Comparison of ENCODE assay signal across 26 cellular contexts in the genomic region with DNA sequence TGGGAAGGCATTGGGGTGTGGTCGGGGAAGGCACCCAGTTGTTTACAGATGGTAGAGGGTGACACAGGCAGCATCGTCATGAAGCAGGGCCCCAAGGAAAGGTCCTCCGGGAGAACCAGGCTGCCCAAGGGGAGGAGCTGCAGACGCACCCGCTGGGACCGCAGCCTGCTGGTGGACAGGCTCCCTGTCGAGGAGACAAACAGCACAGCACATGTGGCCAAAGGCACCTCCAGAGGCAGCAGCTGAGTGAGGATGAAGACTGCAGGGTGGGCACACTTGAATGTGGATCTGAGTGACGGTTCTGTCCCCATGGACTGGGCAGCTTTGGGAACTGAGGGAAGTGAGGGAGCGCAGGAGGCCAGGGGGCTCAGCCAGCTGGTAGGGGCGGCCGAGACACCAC. TPM values are rescaled to one million over a fixed set of nuclear protein-coding genes. Genes with fewer than 3 reads are reported as not detected.
DNase-seq lines count a peak whose midpoint lies in the region; ATAC-seq, FAIRE-seq and TF ChIP-seq lines count a peak whose summit lies in the region.
"Had no signal": no experiment of that assay in that cellular context is flagged by ENCODE, and none has a peak within 500 bp of the region (broad histone marks: within the 10 kb centered on the region; RNA-seq: fewer than 3 reads in every experiment).

No MANE protein-coding gene starts in this region.

- TF ChIP-seq CTCF in RWPE1 (conservative IDR thresholded peaks at IDR 0.05; ENCODE audit: low read depth) (no peak), endothelial cell of umbilical vein (IDR thresholded peaks at IDR 0.05; ENCODE audit: extremely low read depth in 1 of 2, insufficient read depth in 1 of 2, low read depth in 1 of 2, low read length in 2 of 2) (no peak)

- POLR2A ChIA-PET in RWPE1 (lab: Yijun Ruan, JAX; ENCODE audit: low non-redundant PET): no interaction called here
- POLR2A ChIA-PET in endothelial cell of umbilical vein (lab: Charles Lee): no interaction called here

- H3K9ac ChIP-seq in endothelial cell of umbilical vein (replicated peaks; ENCODE audit: extremely low read depth, insufficient read depth, low read length): no peak overlapping the region
- H3K9ac ChIP-seq: BLaER1 had no signal

- H3K36me3 ChIP-seq in CD4-positive, CD25-positive, alpha-beta regulatory T cell (ENCODE audit: control insufficient read depth, insufficient read depth, low read length): peaks cover 36% of the 10 kb centered on the region
- peaks cover 4 to 26% of the 10 kb centered on the region in 2 experiments for H3K36me3 ChIP-seq in endothelial cell of umbilical vein (ENCODE audit: control insufficient read depth in 2 of 2, extremely low read depth in 1 of 2, insufficient read depth in 2 of 2, low read length in 2 of 2)

- H3K27ac Mint-ChIP-seq in CD4-positive, CD25-positive, alpha-beta regulatory T cell: peak overlapping the region in 2 of 3 donors; percentile 43 to 55

- CTCF ChIA-PET in RWPE1 (lab: Yijun Ruan, JAX): interaction anchor here (0.7 kb wide), 1 partner anchor 55 kb away, joined by 3 read pairs; no protein-coding TSS in a partner anchor
- CTCF ChIA-PET in endothelial cell of umbilical vein (lab: Charles Lee): no interaction called here

- no peaks in the 10 kb centered on the region for H4K20me1 ChIP-seq in endothelial cell of umbilical vein (replicated peaks; ENCODE audit: control insufficient read depth, extremely low read depth, insufficient read depth, low read length)

- no peak overlapping the region for H3K4me3 ChIP-seq in CD4-positive, CD25-positive, alpha-beta regulatory T cell (ENCODE audit: low read depth, low read length)
- H3K4me3 ChIP-seq in endothelial cell of umbilical vein (replicated peaks in 1 of 3; ENCODE audit: insufficient read depth in 1 of 3, low read depth in 1 of 3, low read length in 3 of 3): no peak overlapping the region
- H3K4me3 ChIP-seq: BLaER1 had no signal

- H3K4me1 ChIP-seq in CD4-positive, CD25-positive, alpha-beta regulatory T cell (ENCODE audit: control insufficient read depth, insufficient read depth, low read length, poor library complexity, severe bottlenecking): peaks cover 6% of the 10 kb centered on the region
- H3K4me1 ChIP-seq in endothelial cell of umbilical vein (ENCODE audit: control insufficient read depth, extremely low read depth, insufficient read depth, low read length): no peaks in the 10 kb centered on the region
- H3K4me1 ChIP-seq: Caco-2 had no signal

- H3K27me3 ChIP-seq in CD4-positive, CD25-positive, alpha-beta regulatory T cell (ENCODE audit: control insufficient read depth, insufficient read depth, low read length): no peaks in the 10 kb centered on the region
- H3K27me3 ChIP-seq in endothelial cell of umbilical vein (ENCODE audit: control insufficient read depth in 2 of 2, insufficient read depth in 2 of 2, low read length in 2 of 2): no peaks in the 10 kb centered on the region
- H3K27me3 ChIP-seq: BLaER1 had no signal

- FAIRE-seq in endothelial cell of umbilical vein (lab: Jason Lieb, UNC): no peak
- FAIRE-seq: A204.1, GM12892, GM19239, H54 had no signal

- H3K9me3 ChIP-seq in CD4-positive, CD25-positive, alpha-beta regulatory T cell (ENCODE audit: control insufficient read depth in 2 of 2, low read length in 2 of 2): no peaks in the 10 kb centered on the region
- no peaks in the 10 kb centered on the region for H3K9me3 ChIP-seq in endothelial cell of umbilical vein (replicated peaks; ENCODE audit: control insufficient read depth, insufficient read depth, low read length)
- H3K9me3 ChIP-seq: BLaER1, Caco-2 had no signal

- DNase-seq in CD4-positive, CD25-positive, alpha-beta regulatory T cell: no peak
- no peak for DNase-seq in RWPE1 (ENCODE audit: low spot score)
- no peak for DNase-seq in endothelial cell of umbilical vein (ENCODE audit: low read depth, low spot score)
- no peak for DNase-seq in stimulated activated CD4-positive, alpha-beta T cell treated with anti-CD3 and anti-CD28 coated beads, Interleukin-2, amount 100 ng/mL, for 24 hours
- DNase-seq in stimulated activated CD4-positive, alpha-beta T cell treated with anti-CD3 and anti-CD28 coated beads, Interleukin-4, amount 100 ng/mL, for 1 hour: no peak
- no peak for DNase-seq in GM19238 (ENCODE audit: insufficient read length, low spot score)
- DNase-seq: Caco-2; CD4-positive, alpha-beta memory T cell; DMS 273 treated with DMSO at 0.1 percent for 48 hours; DMS79 treated with DMSO at 0.1 percent for 48 hours; GF-D8; Karpas-422; NCI-H1092; NCI-H1417 treated with DMSO at 0.1 percent for 48 hours; NCI-H1694 treated with DMSO at 0.1 percent for 48 hours; NCI-H2081; NCI-H2227 treated with DMSO at 0.1 percent for 48 hours; NCI-H526 treated with DMSO at 0.1 percent for 48 hours; RPMI8226; SHP77 treated with DMSO at 0.1 percent for 48 hours had no signal

- no peaks in the 10 kb centered on the region for H3K9me1 ChIP-seq in endothelial cell of umbilical vein (replicated peaks; ENCODE audit: control insufficient read depth, extremely low read depth, insufficient read depth, low read length)

- H2AFZ ChIP-seq in endothelial cell of umbilical vein (ENCODE audit: low read depth, low read length): no peak overlapping the region

- H3K79me2 ChIP-seq in endothelial cell of umbilical vein (ENCODE audit: control insufficient read depth, insufficient read depth, low read length): no peaks in the 10 kb centered on the region

- peaks cover 4% of the 10 kb centered on the region for H3K27me3 Mint-ChIP-seq in CD4-positive, CD25-positive, alpha-beta regulatory T cell
- H3K27me3 Mint-ChIP-seq: CD4-positive, alpha-beta memory T cell had no signal

- peaks cover 5 to 8% (median 7%) of the 10 kb centered on the region in 4 donors for H3K4me1 Mint-ChIP-seq in CD4-positive, CD25-positive, alpha-beta regulatory T cell

- H3K36me3 Mint-ChIP-seq in CD4-positive, CD25-positive, alpha-beta regulatory T cell: peaks cover 18% of the 10 kb centered on the region

- ATAC-seq in CD4-positive, CD25-positive, alpha-beta regulatory T cell (ENCODE audit: low read depth in 2 of 2): no peak

- no peak overlapping the region for H3K27ac ChIP-seq in CD4-positive, CD25-positive, alpha-beta regulatory T cell (ENCODE audit: insufficient read depth, low read length, poor library complexity, severe bottlenecking)
- H3K27ac ChIP-seq in RWPE1 (peak overlapping the region; percentile 46), endothelial cell of umbilical vein (ENCODE audit: insufficient read depth, low read depth, low read length) (no peak overlapping the region)

- dilution Hi-C loops in endothelial cell of umbilical vein (cut with MboI; ENCODE audit: extremely low pct_ligation_motif_present, low sequenced_read_pairs): no loop called here

- BruUV-seq in endothelial cell of umbilical vein (replicated peaks; lab: Mats Ljungman, UMichigan): TSS peak; percentile 26

- H3K4me3 Mint-ChIP-seq in CD4-positive, CD25-positive, alpha-beta regulatory T cell: no peak overlapping the region
- H3K4me3 Mint-ChIP-seq: CD4-positive, alpha-beta memory T cell had no signal

- peaks cover 0 to 2% (median 0%) of the 10 kb centered on the region in 7 donors for H3K9me3 Mint-ChIP-seq in CD4-positive, CD25-positive, alpha-beta regulatory T cell

- H3K4me2 ChIP-seq in endothelial cell of umbilical vein (ENCODE audit: insufficient read depth, low read length): no peak overlapping the region
- H3K4me2 ChIP-seq: BLaER1 had no signal

- intact Hi-C loops in endothelial cell of umbilical vein (cut with micrococcal nuclease): no loop called here

- no peak for TF ChIP-seq POLR2A in endothelial cell of umbilical vein (IDR thresholded peaks at IDR 0.05; ENCODE audit: low read depth, low read length)

RNA-seq across cellular contexts. Expression of a gene that starts 12.4 kb away (rescaled TPM):
- total RNA-seq in CD4-positive, CD25-positive, alpha-beta regulatory T cell: 110 TPM
- polyA plus RNA-seq in CD4-positive, CD25-positive, alpha-beta regulatory T cell: 100 to 1,000 TPM in 1 of 4 donors, 10 to 100 TPM in 3; 77.5 to 111 (median 87.5) TPM
- total RNA-seq in endothelial cell of umbilical vein: 83.9 and 86.3 TPM in 2 replicates
- 101 and 110 TPM in 2 replicates for polyA plus RNA-seq in endothelial cell of umbilical vein
- 64.1 and 84.6 TPM in 2 replicates for polyA plus RNA-seq in endothelial cell of umbilical vein (2011; cell fraction: cytosol; rRNA removed)
- 98.7 and 105 TPM in 2 replicates for polyA plus RNA-seq in endothelial cell of umbilical vein (2011; cell fraction: nucleus; rRNA removed)
- polyA plus RNA-seq in endothelial cell of umbilical vein (2012): 67.5 and 82.6 TPM in 2 replicates
- polyA minus RNA-seq in endothelial cell of umbilical vein: 82.6 and 99.7 TPM in 2 replicates
- polyA minus RNA-seq in endothelial cell of umbilical vein (2011; cell fraction: cytosol; rRNA and poly(A)+ RNA removed): 64.0 TPM
- polyA minus RNA-seq in endothelial cell of umbilical vein (2011; cell fraction: nucleus; rRNA and poly(A)+ RNA removed): 24.9 and 33.4 TPM in 2 replicates

RNA-seq across cellular contexts. Expression of a gene that starts 12.5 kb away (rescaled TPM):
- 7.1 TPM for total RNA-seq in CD4-positive, CD25-positive, alpha-beta regulatory T cell
- polyA plus RNA-seq in CD4-positive, CD25-positive, alpha-beta regulatory T cell: 1 to 10 TPM; 2.0 to 4.4 (median 3.0) TPM
- 11.4 and 13.7 TPM in 2 replicates for total RNA-seq in endothelial cell of umbilical vein
- polyA plus RNA-seq in endothelial cell of umbilical vein: 3.5 and 4.7 TPM in 2 replicates
- 3.8 and 3.9 TPM in 2 replicates for polyA plus RNA-seq in endothelial cell of umbilical vein (2011; cell fraction: cytosol; rRNA removed)
- polyA plus RNA-seq in endothelial cell of umbilical vein (2011; cell fraction: nucleus; rRNA removed): 9.7 and 11.2 TPM in 2 replicates
- polyA plus RNA-seq in endothelial cell of umbilical vein (2012): 6.5 and 6.8 TPM in 2 replicates
- 4.0 and 4.4 TPM in 2 replicates for polyA minus RNA-seq in endothelial cell of umbilical vein
- polyA minus RNA-seq in endothelial cell of umbilical vein (2011; cell fraction: cytosol; rRNA and poly(A)+ RNA removed): 4.4 TPM
- 5.0 and 5.3 TPM in 2 replicates for polyA minus RNA-seq in endothelial cell of umbilical vein (2011; cell fraction: nucleus; rRNA and poly(A)+ RNA removed)

RNA-seq across cellular contexts. Expression of a gene that starts 31.7 kb away (rescaled TPM):
- not detected for total RNA-seq in CD4-positive, CD25-positive, alpha-beta regulatory T cell
- not detected for polyA plus RNA-seq in CD4-positive, CD25-positive, alpha-beta regulatory T cell
- 0.44 and 0.60 TPM in 2 replicates for total RNA-seq in endothelial cell of umbilical vein
- polyA plus RNA-seq in endothelial cell of umbilical vein: 0.37 and 0.99 TPM in 2 replicates
- polyA plus RNA-seq in endothelial cell of umbilical vein (2011; cell fraction: cytosol; rRNA removed): 0.06 and 0.38 TPM in 2 replicates
- 1.1 and 1.4 TPM in 2 replicates for polyA plus RNA-seq in endothelial cell of umbilical vein (2011; cell fraction: nucleus; rRNA removed)
- 0.15 and 0.17 TPM in 2 replicates for polyA plus RNA-seq in endothelial cell of umbilical vein (2012)
- polyA minus RNA-seq in endothelial cell of umbilical vein: 0.55 and 0.66 TPM in 2 replicates
- polyA minus RNA-seq in endothelial cell of umbilical vein (2011; cell fraction: cytosol; rRNA and poly(A)+ RNA removed): not detected
- polyA minus RNA-seq in endothelial cell of umbilical vein (2011; cell fraction: nucleus; rRNA and poly(A)+ RNA removed): 0.48 TPM in 1 of 2 replicates, not detected in the other
- total RNA-seq: CD4-positive, alpha-beta memory T cell had no signal
- polyA plus RNA-seq: AG04450; CD4-positive, alpha-beta memory T cell had no signal

RNA-seq across cellular contexts. Expression of a gene that starts 41.4 kb away (rescaled TPM):
- total RNA-seq in CD4-positive, CD25-positive, alpha-beta regulatory T cell: 97.5 TPM
- polyA plus RNA-seq in CD4-positive, CD25-positive, alpha-beta regulatory T cell: 10 to 100 TPM; 20.5 to 28.0 (median 22.8) TPM
- total RNA-seq in endothelial cell of umbilical vein: 84.0 and 99.9 TPM in 2 replicates
- 74.5 and 83.8 TPM in 2 replicates for polyA plus RNA-seq in endothelial cell of umbilical vein
- polyA plus RNA-seq in endothelial cell of umbilical vein (2011; cell fraction: cytosol; rRNA removed): 38.4 and 55.0 TPM in 2 replicates
- polyA plus RNA-seq in endothelial cell of umbilical vein (2011; cell fraction: nucleus; rRNA removed): 427 and 457 TPM in 2 replicates
- 40.9 and 50.9 TPM in 2 replicates for polyA plus RNA-seq in endothelial cell of umbilical vein (2012)
- 46.7 and 52.0 TPM in 2 replicates for polyA minus RNA-seq in endothelial cell of umbilical vein
- 15.4 TPM for polyA minus RNA-seq in endothelial cell of umbilical vein (2011; cell fraction: cytosol; rRNA and poly(A)+ RNA removed)
- 55.0 and 57.4 TPM in 2 replicates for polyA minus RNA-seq in endothelial cell of umbilical vein (2011; cell fraction: nucleus; rRNA and poly(A)+ RNA removed)

RNA-seq across cellular contexts. Expression of a gene that starts 56.4 kb away (rescaled TPM):
- total RNA-seq in CD4-positive, CD25-positive, alpha-beta regulatory T cell: 15.6 TPM
- polyA plus RNA-seq in CD4-positive, CD25-positive, alpha-beta regulatory T cell: 1 to 10 TPM; 5.6 to 8.8 (median 8.1) TPM
- 7.4 and 8.7 TPM in 2 replicates for total RNA-seq in endothelial cell of umbilical vein
- 7.3 and 11.6 TPM in 2 replicates for polyA plus RNA-seq in endothelial cell of umbilical vein
- 3.4 and 7.2 TPM in 2 replicates for polyA plus RNA-seq in endothelial cell of umbilical vein (2011; cell fraction: cytosol; rRNA removed)
- 3.5 and 4.1 TPM in 2 replicates for polyA plus RNA-seq in endothelial cell of umbilical vein (2011; cell fraction: nucleus; rRNA removed)
- 4.9 and 7.4 TPM in 2 replicates for polyA plus RNA-seq in endothelial cell of umbilical vein (2012)
- 3.0 and 3.2 TPM in 2 replicates for polyA minus RNA-seq in endothelial cell of umbilical vein
- 6.6 TPM for polyA minus RNA-seq in endothelial cell of umbilical vein (2011; cell fraction: cytosol; rRNA and poly(A)+ RNA removed)
- 1.6 and 4.2 TPM in 2 replicates for polyA minus RNA-seq in endothelial cell of umbilical vein (2011; cell fraction: nucleus; rRNA and poly(A)+ RNA removed)
